Comparison of ENCODE assay signal across 16 cellular contexts in genomic region chr15:74133071-74133702, GRCh38. TPM values are rescaled to one million over a fixed set of nuclear protein-coding genes. Genes with fewer than 3 reads are reported as not detected.
A peak's percentile ranks its signal among the peaks of the same experiment; 100 is the strongest.
DNase-seq lines count a peak whose midpoint lies in the region; ATAC-seq, FAIRE-seq and TF ChIP-seq lines count a peak whose summit lies in the region.
"Had no signal": no experiment of that assay in that cellular context is flagged by ENCODE, and none has a peak within 500 bp of the region (broad histone marks: within the 10 kb centered on the region; RNA-seq: fewer than 3 reads in every experiment).

No MANE protein-coding gene starts in this region.

- POLR2A ChIA-PET in RWPE1 (lab: Yijun Ruan, JAX; ENCODE audit: low non-redundant PET) (no interaction called here), H1 (lab: Charles Lee; ENCODE audit: partially characterized antibody) (interaction anchor here (1.2 to 1.5 kb wide), 3 partner anchors 44 to 159 kb away, joined by 3 to 7 read pairs (median 3); partner anchors contain the start of gene STRA6)

- peak overlapping the region; percentile 12 to 62 (median 32); a peak in 7 of 8 replicates for H3K4me3 ChIP-seq in H1 (ENCODE audit: extremely low read depth in 1 of 4, insufficient read depth in 2 of 4, low read depth in 3 of 4, low read length in 4 of 4)
- no peak overlapping the region for H3K4me3 ChIP-seq in retinal pigment epithelial cell (ENCODE audit: low read length)
- H3K4me3 ChIP-seq: left ventricle myocardium inferior, skin epidermis had no signal

- H3K27ac Mint-ChIP-seq in activated CD4-positive, alpha-beta T cell treated with anti-CD3 and anti-CD28 coated beads, Interleukin-2, amount 10 ng/mL, durations not matched to agents 24 days and 14 days: peak overlapping the region; percentile 34

- peak overlapping the region; percentile 92; the same call in 1 of the 2 replicates for H2BK12ac ChIP-seq in H1 (ENCODE audit: low read depth, low read length)

- no peak overlapping the region for H2AK5ac ChIP-seq in H1 (ENCODE audit: low read depth, low read length)

- TF ChIP-seq CTCF in RWPE1 (conservative IDR thresholded peaks at IDR 0.05; ENCODE audit: low read depth) (peak; percentile 9; the same call in 1 of the 2 replicates), H1 (IDR thresholded peaks at IDR 0.05; ENCODE audit: control extremely low read depth in 1 of 3, insufficient read depth in 1 of 3, low read depth in 1 of 3, low read length in 3 of 3) (no peak), retinal pigment epithelial cell (conservative IDR thresholded peaks at IDR 0.05; ENCODE audit: low read depth, low read length) (peak; percentile 2)

- no peaks in the 10 kb centered on the region; the same call in 1 of the 2 replicates for H3K79me1 ChIP-seq in H1 (ENCODE audit: low read depth, low read length)

- WGBS in H1 (ENCODE audit: extremely low coverage in 1 of 2, insufficient coverage in 1 of 2, insufficient read length in 1 of 2, insufficient replicate concordance in 2 of 2, low coverage in 1 of 2, low lambda C conversion rate in 2 of 2, missing lambda C conversion rate in 1 of 2), 2 experiments: 3% methylated on average over 58 of the region's 58 CpGs; no CpG with 5 or more reads in 1 of the 2 experiments

- no peak overlapping the region for H3K23ac ChIP-seq in H1 (ENCODE audit: insufficient read length)

- peak overlapping the region; percentile 46; the same call in 1 of the 2 replicates for H4K8ac ChIP-seq in H1 (ENCODE audit: extremely low read depth, insufficient read depth, low read length)

- no peak for ATAC-seq in GM18867 (IDR thresholded peaks at IDR 0.05; ENCODE audit: unreplicated experiment)
- no peak for ATAC-seq in GM18858 (IDR thresholded peaks at IDR 0.05; ENCODE audit: unreplicated experiment)

- peaks cover 4% of the 10 kb centered on the region for H3K9me3 Mint-ChIP-seq in activated CD4-positive, alpha-beta T cell treated with anti-CD3 and anti-CD28 coated beads, Interleukin-2, amount 10 ng/mL, durations not matched to agents 24 days and 14 days

- H4K5ac ChIP-seq in H1 (ENCODE audit: insufficient read length, low read depth, low read length): no peak overlapping the region

- TF ChIP-seq POLR2A in H1 (IDR thresholded peaks at IDR 0.05; ENCODE audit: control extremely low read depth in 1 of 2, low read depth in 2 of 2, low read length in 2 of 2): no peak

- peak overlapping the region; percentile 87; the same call in 1 of the 2 replicates for H3K18ac ChIP-seq in H1 (ENCODE audit: extremely low read depth, low read length)

- H3K14ac ChIP-seq in H1 (ENCODE audit: insufficient read length): no peak overlapping the region

- peaks cover 82 to 96% (median 94%) of the 10 kb centered on the region in 4 experiments for H3K27me3 ChIP-seq in H1 (replicated peaks in 1 of 4; ENCODE audit: control insufficient read depth in 3 of 4, extremely low read depth in 1 of 4, insufficient read depth in 3 of 4, low read length in 3 of 4)

- CTCF ChIA-PET in RWPE1 (lab: Yijun Ruan, JAX): interaction anchor here (0.6 to 1.4 kb wide), 3 partner anchors 168 to 187 kb away, joined by 3 to 4 read pairs (median 3); no protein-coding TSS in a partner anchor
- CTCF ChIA-PET in H1 (lab: Charles Lee; ENCODE audit: partially characterized antibody): interaction anchor here (0.9 to 3.9 kb wide), 16 partner anchors 8 to 188 kb away, joined by 3 to 24 read pairs (median 6); partner anchors contain the start of gene STRA6

- peaks cover 0 to 6% (median 0%) of the 10 kb centered on the region in 4 experiments; a peak in 1 of 8 replicates for H3K36me3 ChIP-seq in H1 (ENCODE audit: control insufficient read depth in 2 of 4, insufficient read depth in 4 of 4, low read length in 3 of 4)
- H3K36me3 ChIP-seq: left ventricle myocardium inferior had no signal

- H3K4me1 Mint-ChIP-seq in activated CD4-positive, alpha-beta T cell treated with anti-CD3 and anti-CD28 coated beads, Interleukin-2, amount 10 ng/mL, durations not matched to agents 24 days and 14 days: peaks cover 21% of the 10 kb centered on the region

- H3K9ac ChIP-seq in H1 (replicated peaks in 1 of 4; ENCODE audit: extremely low read depth in 1 of 4, low read depth in 3 of 4, low read length in 3 of 4): no peak overlapping the region

- no peak; a peak in 1 of 4 replicates for TF ChIP-seq RAD21 in H1 (IDR thresholded peaks at IDR 0.05 in 1 of 2, conservative IDR thresholded peaks at IDR 0.05 in 1 of 2; ENCODE audit: low read depth in 2 of 2, low read length in 2 of 2)

- peak overlapping the region; percentile 88; the same call in 1 of the 2 replicates for H2BK15ac ChIP-seq in H1 (ENCODE audit: low read length)

- H3K23me2 ChIP-seq in H1 (ENCODE audit: low read depth, low read length): peaks cover 34% of the 10 kb centered on the region; the same call in 1 of the 2 replicates

- H3K4ac ChIP-seq in H1 (replicated peaks; ENCODE audit: insufficient read length, low read depth, low read length): peak overlapping the region; percentile 38

- peaks cover 0 to 8% of the 10 kb centered on the region in 2 experiments; a peak in 1 of 4 replicates for H3K9me3 ChIP-seq in H1 (ENCODE audit: insufficient read depth in 2 of 2, low read depth in 1 of 2, low read length in 1 of 2)
- H3K9me3 ChIP-seq: left ventricle myocardium inferior had no signal

- peak overlapping the region; percentile 81 to 83 for H3K4me2 ChIP-seq in H1 (ENCODE audit: insufficient read depth in 1 of 2, low read depth in 2 of 2, low read length in 2 of 2)

- no peak for TF ChIP-seq EP300 in H1 (IDR thresholded peaks at IDR 0.05; ENCODE audit: borderline replicate concordance in 1 of 2, low read depth in 2 of 2, low read length in 2 of 2)

- peaks cover 7% of the 10 kb centered on the region for H3K36me3 Mint-ChIP-seq in activated CD4-positive, alpha-beta T cell treated with anti-CD3 and anti-CD28 coated beads, Interleukin-2, amount 10 ng/mL, durations not matched to agents 24 days and 14 days (ENCODE audit: low read depth)

- H2BK20ac ChIP-seq in H1 (ENCODE audit: low read length): peak overlapping the region; percentile 62; the same call in 1 of the 2 replicates

- H2BK5ac ChIP-seq in H1 (ENCODE audit: low read depth, low read length): peak overlapping the region; percentile 64; the same call in 1 of the 2 replicates

- peaks cover 0 to 75% (median 64%) of the 10 kb centered on the region in 4 experiments; a peak in 6 of 7 replicates for H3K4me1 ChIP-seq in H1 (replicated peaks in 1 of 4; ENCODE audit: control insufficient read depth in 3 of 4, insufficient read depth in 4 of 4, low read length in 3 of 4)

- H3K27ac ChIP-seq in RWPE1 (no peak overlapping the region), H1 (ENCODE audit: low read depth, low read length) (no peak overlapping the region)
- H3K27ac ChIP-seq: skin epidermis had no signal

- H4K20me1 ChIP-seq in H1 (replicated peaks in 1 of 2; ENCODE audit: control insufficient read depth in 1 of 2, insufficient read depth in 2 of 2, low read length in 2 of 2): peaks cover 7 to 13% of the 10 kb centered on the region in 2 experiments

- peaks cover 87% of the 10 kb centered on the region for H3K27me3 Mint-ChIP-seq in activated CD4-positive, alpha-beta T cell treated with anti-CD3 and anti-CD28 coated beads, Interleukin-2, amount 10 ng/mL, durations not matched to agents 24 days and 14 days

- FAIRE-seq in H1 (lab: Jason Lieb, UNC): no peak
- FAIRE-seq: H54 had no signal

- no peak overlapping the region for H3K56ac ChIP-seq in H1 (replicated peaks; ENCODE audit: insufficient read length, low read depth, low read length)

- DNase-seq in activated CD4-positive, alpha-beta T cell treated with anti-CD3 and anti-CD28 coated beads, Interleukin-2, amount 10 ng/mL, durations not matched to agents 24 days and 14 days: peak; percentile 68
- DNase-seq in activated CD4-positive, alpha-beta T cell treated with anti-CD3 and anti-CD28 coated beads, Interleukin-2, amount 50 U/mL, for 4 hours: no peak
- DNase-seq in RWPE1 (ENCODE audit: low spot score) (no peak), H1 (ENCODE audit: low read depth in 1 of 2, low spot score in 2 of 2) (peak in 1 of 2 experiments; percentile 81), retinal pigment epithelial cell (ENCODE audit: low read depth) (no peak), NCI-H345 treated with DMSO at 0.1 percent for 48 hours (lab: John Stamatoyannopoulos, UW; ENCODE audit: unreplicated experiment) (no peak)
- DNase-seq: left ventricle myocardium inferior, MV-4-11, NCI-H2227 treated with DMSO at 0.1 percent for 48 hours had no signal

- H2AFZ ChIP-seq in H1 (ENCODE audit: low read length): 0 out of 2 replicates have a peak overlapping the region, but pooled peaks have one; percentile 27

- no peak overlapping the region for H2BK120ac ChIP-seq in H1 (replicated peaks; ENCODE audit: low read depth, low read length)

- no peak overlapping the region for H3K4me3 Mint-ChIP-seq in activated CD4-positive, alpha-beta T cell treated with anti-CD3 and anti-CD28 coated beads, Interleukin-2, amount 10 ng/mL, durations not matched to agents 24 days and 14 days

- H4K91ac ChIP-seq in H1 (replicated peaks; ENCODE audit: insufficient read length, low read length): peak overlapping the region; percentile 63

- intact Hi-C loops in activated CD4-positive, alpha-beta T cell treated with anti-CD3 and anti-CD28 coated beads, Interleukin-2, amount 10 ng/mL, durations not matched to agents 24 days and 14 days (cut with micrococcal nuclease): no loop called here

- H3K79me2 ChIP-seq in H1 (ENCODE audit: control insufficient read depth in 1 of 2, insufficient read depth in 2 of 2, low read length in 2 of 2): no peaks in the 10 kb centered on the region

RNA-seq across cellular contexts. Expression of gene ISLR2, which starts 2.8 kb away (rescaled TPM):
- total RNA-seq in activated CD4-positive, alpha-beta T cell treated with anti-CD3 and anti-CD28 coated beads, Interleukin-2, amount 10 ng/mL, durations not matched to agents 24 days and 14 days: not detected in 2 replicates
- total RNA-seq in H1 (2021; fragmentation: NEBNext Ultra II Directional; extraction: Animal tissue kit (Norgen Biotek cat#: 25700)): 0.23 and 0.58 TPM in 2 replicates
- polyA plus RNA-seq in H1 (2011; rRNA removed): 0.30 and 0.47 TPM in 2 replicates
- polyA plus RNA-seq in H1 (2011; cell fraction: cytosol; rRNA removed): 0.26 TPM
- 0.31 TPM for polyA plus RNA-seq in H1 (2011; cell fraction: nucleus; rRNA removed)
- polyA plus RNA-seq in H1 (2012, experiment 1 of 2): 0.36 to 1.2 TPM (median 0.37 TPM) in 4 replicates
- 0.18 TPM for polyA plus RNA-seq in H1 (2012, experiment 2 of 2)
- polyA plus RNA-seq in H1 (2013, experiment 1 of 2): 1.2 TPM
- polyA plus RNA-seq in H1 (2013, experiment 2 of 2): 0.81 TPM
- 0.19 and 0.29 TPM in 2 replicates for polyA minus RNA-seq in H1 (2011; rRNA and poly(A)+ RNA removed)
- not detected for polyA minus RNA-seq in H1 (2011; cell fraction: cytosol; rRNA and poly(A)+ RNA removed)
- 0.50 TPM for polyA minus RNA-seq in H1 (2011; cell fraction: nucleus; rRNA and poly(A)+ RNA removed)
- total RNA-seq: A172; T-helper 1 cell treated with Interleukin-12 subunit alpha and Interleukin-12 subunit beta and Interleukin-4 antibody, amounts not matched to agents 30 ng/mL and 1 ng/mL, for 36 hours had no signal

RNA-seq across cellular contexts. Expression of gene ISLR, which starts 40.3 kb away (rescaled TPM):
- total RNA-seq in activated CD4-positive, alpha-beta T cell treated with anti-CD3 and anti-CD28 coated beads, Interleukin-2, amount 10 ng/mL, durations not matched to agents 24 days and 14 days: not detected in 2 replicates
- total RNA-seq in H1 (2021; fragmentation: NEBNext Ultra II Directional; extraction: Animal tissue kit (Norgen Biotek cat#: 25700)): 0.35 TPM in 1 of 2 replicates, not detected in the other
- polyA plus RNA-seq in H1 (2011; rRNA removed): 0.29 and 0.82 TPM in 2 replicates
- 0.27 TPM for polyA plus RNA-seq in H1 (2011; cell fraction: cytosol; rRNA removed)
- 1.0 TPM for polyA plus RNA-seq in H1 (2011; cell fraction: nucleus; rRNA removed)
- polyA plus RNA-seq in H1 (2012, experiment 1 of 2): 0.21 to 0.28 TPM (median 0.27 TPM) in 4 replicates
- polyA plus RNA-seq in H1 (2012, experiment 2 of 2): 0.35 TPM
- 1.0 TPM for polyA plus RNA-seq in H1 (2013, experiment 1 of 2)
- 0.98 TPM for polyA plus RNA-seq in H1 (2013, experiment 2 of 2)
- polyA minus RNA-seq in H1 (2011; rRNA and poly(A)+ RNA removed): 0.13 and 0.78 TPM in 2 replicates
- polyA minus RNA-seq in H1 (2011; cell fraction: cytosol; rRNA and poly(A)+ RNA removed): not detected
- 0.90 TPM for polyA minus RNA-seq in H1 (2011; cell fraction: nucleus; rRNA and poly(A)+ RNA removed)
- total RNA-seq: T-helper 1 cell treated with Interleukin-12 subunit alpha and Interleukin-12 subunit beta and Interleukin-4 antibody, amounts not matched to agents 30 ng/mL and 1 ng/mL, for 36 hours had no signal

RNA-seq across cellular contexts. Expression of gene GOLGA6A, which starts 50.8 kb away (rescaled TPM):
- not detected in 2 replicates for total RNA-seq in activated CD4-positive, alpha-beta T cell treated with anti-CD3 and anti-CD28 coated beads, Interleukin-2, amount 10 ng/mL, durations not matched to agents 24 days and 14 days
- total RNA-seq in H1 (2021; fragmentation: NEBNext Ultra II Directional; extraction: Animal tissue kit (Norgen Biotek cat#: 25700)): 0.80 and 3.3 TPM in 2 replicates
- 1.0 and 2.1 TPM in 2 replicates for polyA plus RNA-seq in H1 (2011; rRNA removed)
- polyA plus RNA-seq in H1 (2011; cell fraction: cytosol; rRNA removed): 1.0 TPM
- polyA plus RNA-seq in H1 (2011; cell fraction: nucleus; rRNA removed): 3.6 TPM
- 1.4 to 3.3 TPM (median 2.4 TPM) in 4 replicates for polyA plus RNA-seq in H1 (2012, experiment 1 of 2)
- not detected for polyA plus RNA-seq in H1 (2012, experiment 2 of 2)
- polyA plus RNA-seq in H1 (2013, experiment 1 of 2): 2.3 TPM
- 1.9 TPM for polyA plus RNA-seq in H1 (2013, experiment 2 of 2)
- polyA minus RNA-seq in H1 (2011; rRNA and poly(A)+ RNA removed): 0.51 and 1.7 TPM in 2 replicates
- polyA minus RNA-seq in H1 (2011; cell fraction: cytosol; rRNA and poly(A)+ RNA removed): 2.9 TPM
- polyA minus RNA-seq in H1 (2011; cell fraction: nucleus; rRNA and poly(A)+ RNA removed): 3.5 TPM
- total RNA-seq: A172, left ventricle myocardium inferior, ureter had no signal

Comparison
In these comparisons a context has a peak if more than half of its experiments do, and no peak if none do; other contexts are left out.
1. CTCF ChIP-seq: peak in RWPE1 (single experiment) and retinal pigment epithelial cell (single experiment); none in H1 (0 of 3).